ENCODE assay signal across 8 cellular contexts in genomic region chr7:151838861-151839381, GRCh38. TPM values are rescaled to one million over a fixed set of nuclear protein-coding genes. Genes with fewer than 3 reads are reported as not detected.
DNase-seq lines count a peak whose midpoint lies in the region; ATAC-seq, FAIRE-seq and TF ChIP-seq lines count a peak whose summit lies in the region.

No MANE protein-coding gene starts in this region.

- H3K27ac Mint-ChIP-seq in effector memory CD8-positive, alpha-beta T cell, result peak overlapping the region; percentile 54 to 69
- peak overlapping the region; percentile 70 for H3K27ac Mint-ChIP-seq in stimulated activated effector memory CD8-positive, alpha-beta T cell treated with anti-CD3 and anti-CD28 coated beads, Interleukin-12 subunit alpha, Interleukin-12 subunit beta, amount 100 ng/mL, for 72 hours

- peak; percentile 50 for ATAC-seq in HG02610 (IDR thresholded peaks at IDR 0.05; ENCODE audit: unreplicated experiment)
- ATAC-seq in effector memory CD8-positive, alpha-beta T cell (replicated peaks), result peak; percentile 96
- ATAC-seq in stimulated activated effector memory CD8-positive, alpha-beta T cell treated with anti-CD3 and anti-CD28 coated beads, Interleukin-12 subunit alpha, Interleukin-12 subunit beta, amount 100 ng/mL, for 72 hours, result peak; percentile 90

- H3K4me3 Mint-ChIP-seq in effector memory CD8-positive, alpha-beta T cell, result peak overlapping the region; percentile 54 to 68
- H3K4me3 Mint-ChIP-seq in stimulated activated effector memory CD8-positive, alpha-beta T cell treated with anti-CD3 and anti-CD28 coated beads, Interleukin-12 subunit alpha, Interleukin-12 subunit beta, amount 100 ng/mL, for 72 hours, result peak overlapping the region; percentile 61

- peaks cover 13 to 22% of the 10 kb centered on the region in 2 donors for H3K4me1 Mint-ChIP-seq in effector memory CD8-positive, alpha-beta T cell (ENCODE audit: low read depth in 2 of 2)
- H3K4me1 Mint-ChIP-seq in stimulated activated effector memory CD8-positive, alpha-beta T cell treated with anti-CD3 and anti-CD28 coated beads, Interleukin-12 subunit alpha, Interleukin-12 subunit beta, amount 100 ng/mL, for 72 hours, result peaks cover 18% of the 10 kb centered on the region

- FAIRE-seq in GM12892 (lab: Jason Lieb, UNC), result no peak

- no peak overlapping the region for H3K27ac ChIP-seq in RWPE1

- DNase-seq in GM12892 (ENCODE audit: insufficient read length) (peak; percentile 46), SKM-1 (lab: John Stamatoyannopoulos, UW; ENCODE audit: unreplicated experiment) (peak; percentile 16), RWPE1 (ENCODE audit: low spot score) (no peak), GM10266 (ENCODE audit: extremely low spot score) (no peak), A172 (ENCODE audit: low spot score) (no peak)
- DNase-seq in effector memory CD8-positive, alpha-beta T cell, result peak; percentile 53 to 63 (median 59)
- peak; percentile 22 to 76 for DNase-seq in stimulated activated effector memory CD8-positive, alpha-beta T cell treated with anti-CD3 and anti-CD28 coated beads, Interleukin-12 subunit alpha, Interleukin-12 subunit beta, amount 100 ng/mL, for 72 hours (ENCODE audit: low spot score in 2 of 2)

- H3K9me3 Mint-ChIP-seq in effector memory CD8-positive, alpha-beta T cell, result no peaks in the 10 kb centered on the region
- no peaks in the 10 kb centered on the region for H3K9me3 Mint-ChIP-seq in stimulated activated effector memory CD8-positive, alpha-beta T cell treated with anti-CD3 and anti-CD28 coated beads, Interleukin-12 subunit alpha, Interleukin-12 subunit beta, amount 100 ng/mL, for 72 hours

- no peaks in the 10 kb centered on the region for H3K27me3 Mint-ChIP-seq in effector memory CD8-positive, alpha-beta T cell

- no peak for TF ChIP-seq POLR2A in GM12892 (IDR thresholded peaks at IDR 0.05; ENCODE audit: low read depth, low read length)

- no peak for TF ChIP-seq CTCF in RWPE1 (conservative IDR thresholded peaks at IDR 0.05; ENCODE audit: low read depth)
- no peak for TF ChIP-seq CTCF in GM10266 (IDR thresholded peaks at IDR 0.05; ENCODE audit: control insufficient read depth, insufficient read depth, low read depth, missing control alignments)

- H3K36me3 Mint-ChIP-seq in effector memory CD8-positive, alpha-beta T cell (ENCODE audit: insufficient read depth), result no peaks in the 10 kb centered on the region
- no peaks in the 10 kb centered on the region for H3K36me3 Mint-ChIP-seq in stimulated activated effector memory CD8-positive, alpha-beta T cell treated with anti-CD3 and anti-CD28 coated beads, Interleukin-12 subunit alpha, Interleukin-12 subunit beta, amount 100 ng/mL, for 72 hours

- CTCF ChIA-PET in RWPE1 (lab: Yijun Ruan, JAX), result no interaction called here

- POLR2A ChIA-PET in RWPE1 (lab: Yijun Ruan, JAX; ENCODE audit: low non-redundant PET), result no interaction called here

RNA-seq across cellular contexts. Expression of gene PRKAG2, which starts 38.0 kb away (rescaled TPM):
- 6.5 TPM for polyA plus RNA-seq in GM12892 (2012; ENCODE audit: missing spikeins)
- total RNA-seq in A172 (2014; rRNA removed; shearing (Covaris generic)), result 41.6 and 59.7 TPM in 2 replicates

Comparison
In these comparisons a context has a peak if more than half of its experiments do, and no peak if none do; other contexts are left out.
1. DNase-seq: peak in GM12892 (single experiment), SKM-1 (single experiment), effector memory CD8-positive, alpha-beta T cell (3 of 3) and stimulated activated effector memory CD8-positive, alpha-beta T cell treated with anti-CD3 and anti-CD28 coated beads, Interleukin-12 subunit alpha, Interleukin-12 subunit beta, amount 100 ng/mL, for 72 hours (2 of 2); none in RWPE1 (single experiment), GM10266 (single experiment) and A172 (single experiment).
2. Peak in every context shown above with its lines, with median percentiles within 50 percentile points of each other: ATAC-seq.